In the genomic region with DNA sequence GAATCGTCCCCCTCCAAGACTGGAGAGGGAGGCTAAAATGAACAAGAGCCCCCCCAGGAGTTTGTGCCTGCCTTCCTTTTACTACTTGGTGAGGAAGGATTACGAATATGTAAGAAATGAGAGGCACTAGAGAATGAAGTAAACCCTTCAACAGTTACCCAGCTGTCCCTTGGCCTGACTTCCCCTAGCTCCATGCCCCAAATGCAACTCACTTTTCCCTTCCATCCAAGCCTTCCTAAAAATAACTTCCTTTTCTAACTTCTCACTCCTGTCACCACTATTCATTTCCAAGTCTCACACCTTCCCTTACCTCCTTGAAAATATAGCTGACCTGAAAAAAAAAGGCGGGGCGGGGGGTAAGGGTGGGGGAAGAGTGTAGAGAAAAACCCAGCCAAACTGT, we compare ENCODE assay signal across 21 cellular contexts.
DNase-seq lines count a peak whose midpoint lies in the region; ATAC-seq and TF ChIP-seq lines count a peak whose summit lies in the region.
"Had no signal": no experiment of that assay in that cellular context is flagged by ENCODE, and none has a peak within 500 bp of the region (broad histone marks: within the 10 kb centered on the region; RNA-seq: fewer than 3 reads in every experiment).

No MANE protein-coding gene starts in this region.

- DNase-seq in cardiac muscle cell (ENCODE audit: low read depth in 1 of 2, low spot score in 1 of 2) = peak in 1 of 2 donors; percentile 47
- no peak for DNase-seq in right atrium auricular region (ENCODE audit: low spot score)
- peak; percentile 47 for DNase-seq in MV-4-11 (lab: John Stamatoyannopoulos, UW)
- no peak for DNase-seq in endodermal cell
- no peak for DNase-seq in activated T-cell treated with anti-CD3 and anti-CD28 coated beads, Interleukin-2, amount 50 U/mL, for 48 hours
- DNase-seq: AML-193; C1 segment of cervical spinal cord; CD8-positive, alpha-beta memory T cell; Kasumi-1; NCI-H1092; NCI-H1436 treated with DMSO at 0.1 percent for 48 hours; NCI-H1930; NCI-H226; NCI-H524; NCI-H774; NK-92 treated with Interleukin-12 subunit alpha and Interleukin-12 subunit beta, amount 100 ng/mL, for 24 hours; Peyer's patch; SW 1271 had no signal

- H3K36me3 ChIP-seq in cardiac muscle cell = no peaks in the 10 kb centered on the region
- no peaks in the 10 kb centered on the region for H3K36me3 ChIP-seq in right atrium auricular region
- H3K36me3 ChIP-seq in endodermal cell (ENCODE audit: control insufficient read depth, insufficient read depth, low read length) = no peaks in the 10 kb centered on the region
- no peaks in the 10 kb centered on the region for H3K36me3 ChIP-seq in skeletal muscle tissue (ENCODE audit: control insufficient read depth in 3 of 3, insufficient read depth in 3 of 3, low read length in 3 of 3)
- H3K36me3 ChIP-seq: Peyer's patch had no signal

- 87 to 89% methylated on average over 3 to 4 of the region's 4 CpGs for WGBS in endodermal cell (ENCODE audit: insufficient coverage in 1 of 2, insufficient read length in 1 of 2), 2 experiments

- TF ChIP-seq CTCF in cardiac muscle cell (IDR thresholded peaks at IDR 0.05; ENCODE audit: low read depth, low read length) (no peak), right atrium auricular region (IDR thresholded peaks at IDR 0.05) (no peak), endodermal cell (conservative IDR thresholded peaks at IDR 0.05) (no peak)

- H3K9me3 ChIP-seq in cardiac muscle cell (ENCODE audit: low read depth) (no peaks in the 10 kb centered on the region), right atrium auricular region (no peaks in the 10 kb centered on the region), endodermal cell (ENCODE audit: control insufficient read depth, low read length) (no peaks in the 10 kb centered on the region), skeletal muscle tissue (ENCODE audit: control insufficient read depth in 3 of 3, low read length in 3 of 3) (no peaks in the 10 kb centered on the region)
- H3K9me3 ChIP-seq: Peyer's patch had no signal

- no peaks in the 10 kb centered on the region for H3K27me3 Mint-ChIP-seq in endodermal cell (ENCODE audit: insufficient read depth)

- H3K4me1 Mint-ChIP-seq in endodermal cell = peaks cover 22% of the 10 kb centered on the region

- H3K9ac ChIP-seq in endodermal cell (ENCODE audit: extremely low read depth, low read length, poor library complexity, severe bottlenecking) = no peak overlapping the region
- H3K9ac ChIP-seq in skeletal muscle tissue (ENCODE audit: low read depth in 1 of 3, low read length in 3 of 3) = no peak overlapping the region

- H3K27me3 ChIP-seq in cardiac muscle cell (no peaks in the 10 kb centered on the region), right atrium auricular region (no peaks in the 10 kb centered on the region), endodermal cell (ENCODE audit: control insufficient read depth, insufficient read depth, low read length, poor library complexity, severe bottlenecking) (no peaks in the 10 kb centered on the region), skeletal muscle tissue (ENCODE audit: control insufficient read depth in 3 of 3, insufficient read depth in 3 of 3, low read length in 3 of 3) (no peaks in the 10 kb centered on the region)
- H3K27me3 ChIP-seq: Peyer's patch had no signal

- peak overlapping the region; percentile 75 for H3K27ac ChIP-seq in cardiac muscle cell
- H3K27ac ChIP-seq in right atrium auricular region = no peak overlapping the region
- no peak overlapping the region for H3K27ac ChIP-seq in endodermal cell (ENCODE audit: low read depth, low read length)
- peak overlapping the region; percentile 64 for H3K27ac ChIP-seq in skeletal muscle tissue (ENCODE audit: low read depth, low read length)
- H3K27ac ChIP-seq: Peyer's patch had no signal

- H3K9me3 Mint-ChIP-seq in endodermal cell = no peaks in the 10 kb centered on the region
- H3K9me3 Mint-ChIP-seq: CD8-positive, alpha-beta memory T cell; IgD-negative memory B cell had no signal

- H3K4me3 ChIP-seq in cardiac muscle cell (no peak overlapping the region), right atrium auricular region (no peak overlapping the region), endodermal cell (ENCODE audit: low read length) (no peak overlapping the region), skeletal muscle tissue (ENCODE audit: low read length in 3 of 3) (no peak overlapping the region)
- H3K4me3 ChIP-seq: Peyer's patch had no signal

- no peaks in the 10 kb centered on the region for H3K36me3 Mint-ChIP-seq in endodermal cell (ENCODE audit: low read depth)

- no peak overlapping the region for H3K4me3 Mint-ChIP-seq in endodermal cell
- H3K4me3 Mint-ChIP-seq: CD8-positive, alpha-beta memory T cell; IgD-negative memory B cell had no signal

- H3K4me1 ChIP-seq in cardiac muscle cell (ENCODE audit: low read depth) = peaks cover 40% of the 10 kb centered on the region
- H3K4me1 ChIP-seq in right atrium auricular region = peaks cover 0 to 39% of the 10 kb centered on the region in 2 donors
- H3K4me1 ChIP-seq in endodermal cell (ENCODE audit: control insufficient read depth, insufficient read depth, low read length) = peaks cover 2% of the 10 kb centered on the region
- peaks cover 22 to 42% (median 39%) of the 10 kb centered on the region in 3 donors for H3K4me1 ChIP-seq in skeletal muscle tissue (ENCODE audit: control insufficient read depth in 3 of 3, insufficient read depth in 3 of 3, low read length in 3 of 3)

- ATAC-seq in HG02571 (IDR thresholded peaks at IDR 0.05; ENCODE audit: unreplicated experiment) = no peak

- peak overlapping the region; percentile 79 for H3K27ac Mint-ChIP-seq in endodermal cell

Comparison
In these comparisons a context has a peak if more than half of its experiments do, and no peak if none do; other contexts are left out.
1. H3K27ac ChIP-seq: peak in cardiac muscle cell (single experiment) and skeletal muscle tissue (single experiment); none in right atrium auricular region (0 of 2) and endodermal cell (single experiment).